In the genomic region with DNA sequence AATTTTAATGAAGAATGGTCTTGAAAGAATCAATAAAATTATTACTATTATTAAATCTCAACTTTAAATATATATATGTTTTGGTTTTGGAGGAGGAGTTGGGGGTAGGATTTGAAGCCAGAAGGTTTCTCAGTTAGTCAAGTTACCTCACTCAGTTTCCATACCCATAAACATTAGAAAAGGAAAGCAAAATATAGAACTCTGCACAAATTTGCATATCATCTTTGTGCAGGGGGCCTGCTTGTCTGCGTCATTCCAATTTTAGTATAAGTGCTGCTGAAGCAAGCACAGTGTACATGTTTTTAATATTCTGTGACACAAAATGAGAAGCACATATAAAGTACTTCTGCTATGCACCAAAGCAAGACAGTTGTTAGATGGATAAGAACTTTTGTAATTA, we compare ENCODE assay signal across 14 cellular contexts. TPM values are rescaled to one million over a fixed set of nuclear protein-coding genes. Genes with fewer than 3 reads are reported as not detected.
DNase-seq lines count a peak whose midpoint lies in the region; ATAC-seq and TF ChIP-seq lines count a peak whose summit lies in the region.
"Had no signal": no experiment of that assay in that cellular context is flagged by ENCODE, and none has a peak within 500 bp of the region (broad histone marks: within the 10 kb centered on the region; RNA-seq: fewer than 3 reads in every experiment).

No MANE protein-coding gene starts in this region.

- in situ Hi-C loops in mammary epithelial cell (cut with MboI; ENCODE audit: low sequenced_read_pairs in 2 of 2), result no loop called here

- intact Hi-C loops in OCI-LY7 (cut with micrococcal nuclease; ENCODE audit: unreplicated experiment), result no loop called here
- intact Hi-C loops in mammary epithelial cell (cut with micrococcal nuclease), result no loop called here

- 92% methylated on average over 1 of the region's 1 CpG for WGBS in mammary epithelial cell (ENCODE audit: low coverage, missing lambda C conversion rate)

- no peaks in the 10 kb centered on the region for H3K27me3 ChIP-seq in mammary epithelial cell (ENCODE audit: insufficient read depth, low read length)
- H3K27me3 ChIP-seq: adrenal gland had no signal

- CTCF ChIA-PET in OCI-LY7 (lab: Charles Lee; ENCODE audit: unreplicated experiment), result no interaction called here
- CTCF ChIA-PET in mammary epithelial cell (lab: Charles Lee; ENCODE audit: low non-redundant PET), result no interaction called here

- no peaks in the 10 kb centered on the region for H3K9me2 ChIP-seq in OCI-LY7 (ENCODE audit: insufficient read depth, low read length)

- peak; percentile 82 for ATAC-seq in GM18868 (IDR thresholded peaks at IDR 0.05; ENCODE audit: unreplicated experiment)
- ATAC-seq in GM21515 (IDR thresholded peaks at IDR 0.05; ENCODE audit: unreplicated experiment), result peak; percentile 91
- peak; percentile 88 for ATAC-seq in HG03045 (IDR thresholded peaks at IDR 0.05; ENCODE audit: unreplicated experiment)
- ATAC-seq: CD8-positive, alpha-beta T cell had no signal

- no peaks in the 10 kb centered on the region for H3K36me3 ChIP-seq in OCI-LY7 (ENCODE audit: insufficient read depth, low read length)
- no peaks in the 10 kb centered on the region for H3K36me3 ChIP-seq in mammary epithelial cell (ENCODE audit: insufficient read depth, low read length)
- H3K36me3 ChIP-seq: adrenal gland had no signal

- no peaks in the 10 kb centered on the region for H3K9me3 ChIP-seq in OCI-LY7 (ENCODE audit: low read length)
- no peaks in the 10 kb centered on the region for H3K9me3 ChIP-seq in mammary epithelial cell (replicated peaks; ENCODE audit: insufficient read depth, low read length)
- H3K9me3 ChIP-seq: adrenal gland had no signal

- H3K27ac ChIP-seq in OCI-LY7 (ENCODE audit: low read depth, low read length, poor library complexity, severe bottlenecking) (no peak overlapping the region), mammary epithelial cell (ENCODE audit: insufficient read depth, low read depth, low read length) (no peak overlapping the region)
- H3K27ac ChIP-seq: adrenal gland had no signal

- dilution Hi-C loops in mammary epithelial cell (cut with HindIII; ENCODE audit: low sequenced_read_pairs), result no loop called here

- DNase-seq in OCI-LY7 (ENCODE audit: low spot score), result no peak
- no peak for DNase-seq in NCI-H524 treated with DMSO at 0.1 percent for 48 hours (lab: John Stamatoyannopoulos, UW)
- DNase-seq in mammary epithelial cell, result no peak
- DNase-seq in DMS 273 treated with DMSO at 0.1 percent for 48 hours (lab: John Stamatoyannopoulos, UW), result no peak
- no peak for DNase-seq in GF-D8 (lab: John Stamatoyannopoulos, UW)
- DNase-seq: adrenal gland; CD8-positive, alpha-beta T cell; glutamatergic neuron; NCI-H1436 treated with DMSO at 0.1 percent for 48 hours had no signal

- TF ChIP-seq CTCF in OCI-LY7 (conservative IDR thresholded peaks at IDR 0.05; ENCODE audit: low read length) (no peak), mammary epithelial cell (conservative IDR thresholded peaks at IDR 0.05 in 1 of 2, IDR thresholded peaks at IDR 0.05 in 1 of 2; ENCODE audit: extremely low read depth in 1 of 2, insufficient read depth in 1 of 2, low read depth in 1 of 2, low read length in 2 of 2) (no peak)

- POLR2A ChIA-PET in OCI-LY7 (lab: Charles Lee), result interaction anchor here (0.7 to 0.8 kb wide), 2 partner anchors 9 to 127 kb away, joined by 3 read pairs; no protein-coding TSS in a partner anchor

- BruUV-seq in OCI-LY7 (replicated peaks; lab: Mats Ljungman, UMichigan) (no TSS peak), mammary epithelial cell (replicated peaks; lab: Mats Ljungman, UMichigan) (no TSS peak)

- H3K4me3 ChIP-seq in OCI-LY7 (ENCODE audit: low read depth, low read length, poor library complexity, severe bottlenecking) (no peak overlapping the region), mammary epithelial cell (replicated peaks in 1 of 3; ENCODE audit: insufficient read depth in 1 of 3, low read depth in 2 of 3, low read length in 3 of 3) (no peak overlapping the region)
- H3K4me3 ChIP-seq: adrenal gland had no signal

- H2AFZ ChIP-seq in OCI-LY7 (ENCODE audit: low read length) (peak overlapping the region; percentile 53; the same call in 1 of the 2 replicates), mammary epithelial cell (ENCODE audit: low read depth, low read length) (no peak overlapping the region)

- H3K4me2 ChIP-seq in OCI-LY7 (ENCODE audit: low read length), result peak overlapping the region; percentile 17; the same call in 1 of the 2 replicates
- H3K4me2 ChIP-seq in mammary epithelial cell (ENCODE audit: insufficient read depth, low read depth, low read length), result no peak overlapping the region

- H3K4me1 ChIP-seq in OCI-LY7 (ENCODE audit: insufficient read depth, low read length, poor library complexity, severe bottlenecking), result peaks cover 11% of the 10 kb centered on the region
- no peaks in the 10 kb centered on the region for H3K4me1 ChIP-seq in mammary epithelial cell (ENCODE audit: insufficient read depth, low read length)

- no peak overlapping the region for H3K9ac ChIP-seq in mammary epithelial cell (ENCODE audit: insufficient read depth, low read length)

- H3K79me2 ChIP-seq in OCI-LY7 (ENCODE audit: insufficient read depth, low read depth, low read length) (no peaks in the 10 kb centered on the region), mammary epithelial cell (ENCODE audit: insufficient read depth, low read length) (no peaks in the 10 kb centered on the region)

- no peaks in the 10 kb centered on the region for H4K20me1 ChIP-seq in OCI-LY7 (ENCODE audit: insufficient read depth, low read length)
- H4K20me1 ChIP-seq in mammary epithelial cell (ENCODE audit: insufficient read depth, low read length), result no peaks in the 10 kb centered on the region

RNA-seq across cellular contexts. Expression of a gene that starts 47.5 kb away (rescaled TPM):
- total RNA-seq in OCI-LY7 (2014; rRNA removed; shearing (Covaris generic)), result not detected in 2 replicates
- not detected in 2 replicates for total RNA-seq in OCI-LY7 (2022)
- 1 to 10 TPM in 1 of 2 donors, not detected in 1; 3.0 TPM for total RNA-seq in mammary epithelial cell
- polyA plus RNA-seq in mammary epithelial cell, result not detected
- polyA minus RNA-seq in mammary epithelial cell, result not detected
- total RNA-seq: activated CD8-positive, alpha-beta memory T cell treated with anti-CD3 and anti-CD28 coated beads for 36 hours; CD8-positive, alpha-beta T cell; T-helper 2 cell treated with Interferon-gamma antibody and Interleukin-4, amounts not matched to agents 100 ng/mL and 5 ng/mL, for 36 hours had no signal
